Comparison of ENCODE assay signal across 20 cellular contexts in genomic region chr7:128737441-128737840, GRCh38. TPM values are rescaled to one million over a fixed set of nuclear protein-coding genes. Genes with fewer than 3 reads are reported as not detected.
DNase-seq lines count a peak whose midpoint lies in the region; ATAC-seq and TF ChIP-seq lines count a peak whose summit lies in the region.
"Had no signal": no experiment of that assay in that cellular context is flagged by ENCODE, and none has a peak within 500 bp of the region (broad histone marks: within the 10 kb centered on the region; RNA-seq: fewer than 3 reads in every experiment).

No MANE protein-coding gene starts in this region.

- no peaks in the 10 kb centered on the region for H3K9me2 ChIP-seq in OCI-LY1 (ENCODE audit: low read depth, low read length)

- ATAC-seq in psoas muscle, result no peak
- ATAC-seq in HG02763 (IDR thresholded peaks at IDR 0.05; ENCODE audit: unreplicated experiment), result no peak
- no peak for ATAC-seq in WTC11
- ATAC-seq: effector memory CD8-positive, alpha-beta T cell had no signal

- H3K27me3 Mint-ChIP-seq in WTC11 (ENCODE audit: low read depth), result peaks cover 10% of the 10 kb centered on the region
- H3K27me3 Mint-ChIP-seq: effector memory CD8-positive, alpha-beta T cell had no signal

- H3K4me1 ChIP-seq in BLaER1 (peaks cover 81% of the 10 kb centered on the region), OCI-LY1 (ENCODE audit: insufficient read depth, low read length, severe bottlenecking) (peaks cover 35% of the 10 kb centered on the region), esophagus muscularis mucosa (peaks cover 25 to 38% (median 36%) of the 10 kb centered on the region in 4 donors), psoas muscle (peaks cover 35% of the 10 kb centered on the region)

- CTCF ChIA-PET in WTC11 (lab: Charles Lee), result interaction anchor here (1.7 to 2.5 kb wide), 2 partner anchors 104 to 146 kb away, joined by 7 to 10 read pairs; no protein-coding TSS in a partner anchor

- no peaks in the 10 kb centered on the region for H3K27me3 ChIP-seq in BLaER1
- no peaks in the 10 kb centered on the region for H3K27me3 ChIP-seq in OCI-LY1 (ENCODE audit: insufficient read depth, low read length)
- H3K27me3 ChIP-seq in esophagus muscularis mucosa, result no peaks in the 10 kb centered on the region
- H3K27me3 ChIP-seq in psoas muscle (ENCODE audit: insufficient read depth in 3 of 3, low read length in 2 of 3), result peaks cover 0 to 13% (median 0%) of the 10 kb centered on the region in 3 donors
- H3K27me3 ChIP-seq: neural progenitor cell had no signal

- TF ChIP-seq CTCF in OCI-LY1 (IDR thresholded peaks at IDR 0.05; ENCODE audit: low read length), result no peak
- TF ChIP-seq CTCF in esophagus muscularis mucosa (IDR thresholded peaks at IDR 0.05), result no peak
- TF ChIP-seq CTCF in psoas muscle (IDR thresholded peaks at IDR 0.05), result no peak
- no peak for TF ChIP-seq CTCF in WTC11 (IDR thresholded peaks at IDR 0.05)

- no peak for TF ChIP-seq POLR2A in esophagus muscularis mucosa (IDR thresholded peaks at IDR 0.05; ENCODE audit: low read depth)

- H3K36me3 ChIP-seq in BLaER1, result no peaks in the 10 kb centered on the region; the same call in 1 of the 2 replicates
- H3K36me3 ChIP-seq in OCI-LY1 (ENCODE audit: insufficient read depth, low read length), result peaks cover 6% of the 10 kb centered on the region; the same call in 1 of the 2 replicates
- H3K36me3 ChIP-seq in esophagus muscularis mucosa, result no peaks in the 10 kb centered on the region
- no peaks in the 10 kb centered on the region for H3K36me3 ChIP-seq in psoas muscle (ENCODE audit: insufficient read depth in 1 of 2, low read depth in 1 of 2)
- H3K36me3 ChIP-seq: neural progenitor cell, thoracic aorta had no signal

- peaks cover 22% of the 10 kb centered on the region for H3K4me1 Mint-ChIP-seq in WTC11

- H3K27ac ChIP-seq in BLaER1, result no peak overlapping the region
- no peak overlapping the region for H3K27ac ChIP-seq in OCI-LY1 (ENCODE audit: low read depth, low read length, poor library complexity, severe bottlenecking)
- peak overlapping the region in 3 of 4 donors; percentile 91 to 99 (median 93) for H3K27ac ChIP-seq in esophagus muscularis mucosa (replicated peaks in 1 of 4)
- H3K27ac ChIP-seq in psoas muscle, result peak overlapping the region; percentile 99
- H3K27ac ChIP-seq: neural progenitor cell had no signal

- H3K9me3 ChIP-seq in BLaER1 (no peaks in the 10 kb centered on the region), OCI-LY1 (ENCODE audit: low read length) (no peaks in the 10 kb centered on the region), esophagus muscularis mucosa (no peaks in the 10 kb centered on the region), psoas muscle (no peaks in the 10 kb centered on the region)
- H3K9me3 ChIP-seq: thoracic aorta had no signal

- no peaks in the 10 kb centered on the region for H3K9me3 Mint-ChIP-seq in WTC11
- H3K9me3 Mint-ChIP-seq: effector memory CD8-positive, alpha-beta T cell; neural progenitor cell; T-helper 1 cell treated with Interleukin-12 subunit alpha and Interleukin-12 subunit beta and Interleukin-4 antibody, amounts not matched to agents 30 μg/mL and 1 μg/mL, for 36 hours had no signal

- H3K9ac ChIP-seq in BLaER1 (no peak overlapping the region), OCI-LY1 (ENCODE audit: low read length) (no peak overlapping the region)
- H3K9ac ChIP-seq: neural progenitor cell had no signal

- H3K4me3 ChIP-seq in BLaER1, result no peak overlapping the region
- no peak overlapping the region for H3K4me3 ChIP-seq in OCI-LY1 (ENCODE audit: low read depth, low read length, poor library complexity, severe bottlenecking)
- H3K4me3 ChIP-seq in esophagus muscularis mucosa, result no peak overlapping the region
- no peak overlapping the region for H3K4me3 ChIP-seq in psoas muscle
- H3K4me3 ChIP-seq: neural progenitor cell, thoracic aorta had no signal

- no peak overlapping the region for H3K4me3 Mint-ChIP-seq in WTC11

- peak overlapping the region; percentile 15; the same call in 1 of the 2 replicates for H2AFZ ChIP-seq in OCI-LY1 (ENCODE audit: low read length)

- POLR2A ChIA-PET in WTC11 (lab: Charles Lee), result no interaction called here

- intact Hi-C loops in esophagus muscularis mucosa (cut with DNase I) (loop anchor here (5.0 to 10.0 kb wide), 2 partner anchors 55 to 137 kb away; partner anchors contain the start of gene CCDC136), psoas muscle (cut with DNase I) (loop anchor here in 1 of 2 donors (5.0 kb wide), 1 partner anchor 90 kb away; no protein-coding TSS in a partner anchor)

- WGBS in esophagus muscularis mucosa, result 91% methylated on average over 4 of the region's 4 CpGs
- 85 to 96% (median 95%) methylated on average over 4 of the region's 4 CpGs for WGBS in psoas muscle, 3 donors

- H3K79me2 ChIP-seq in OCI-LY1 (ENCODE audit: insufficient read depth, low read length), result peaks cover 32% of the 10 kb centered on the region

- H4K20me1 ChIP-seq in BLaER1, result peaks cover 31% of the 10 kb centered on the region
- H4K20me1 ChIP-seq in OCI-LY1 (ENCODE audit: insufficient read depth, low read length), result no peaks in the 10 kb centered on the region

- H3K27ac Mint-ChIP-seq in WTC11, result no peak overlapping the region
- H3K27ac Mint-ChIP-seq: neural progenitor cell; T-helper 1 cell treated with Interleukin-12 subunit alpha and Interleukin-12 subunit beta and Interleukin-4 antibody, amounts not matched to agents 30 μg/mL and 1 μg/mL, for 36 hours had no signal

- no peaks in the 10 kb centered on the region for H3F3A ChIP-seq in OCI-LY1 (ENCODE audit: insufficient read depth, low read length)

- H3K4me2 ChIP-seq in BLaER1 (peak overlapping the region; percentile 90; the same call in 1 of the 2 replicates), OCI-LY1 (ENCODE audit: low read length) (no peak overlapping the region)

- DNase-seq in esophagus muscularis mucosa (ENCODE audit: extremely low spot score) (peak; percentile 24), psoas muscle (no peak), mesenteric fat pad (ENCODE audit: low spot score) (no peak), WTC11 (ENCODE audit: low spot score) (no peak)
- no peak for DNase-seq in NK-92 treated with Interleukin-12 subunit alpha and Interleukin-12 subunit beta, amount 100 ng/mL, for 24 hours (lab: John Stamatoyannopoulos, UW)
- DNase-seq: activated naive CD4-positive, alpha-beta T cell; cerebellar nuclear complex; effector memory CD8-positive, alpha-beta T cell; NCI-H1105 treated with DMSO at 0.1 percent for 48 hours; NCI-H524 treated with DMSO at 0.1 percent for 48 hours; SIG-M5; stimulated activated CD4-positive, alpha-beta T cell treated with anti-CD3 and anti-CD28 coated beads, Interleukin-15, amount 100 ng/mL, for 24 hours had no signal

- 0 out of 2 replicates have a peak, but pooled peaks cover 3% of the 10 kb centered on the region for H3K36me3 Mint-ChIP-seq in WTC11

- TF ChIP-seq EP300 in esophagus muscularis mucosa (IDR thresholded peaks at IDR 0.05), result no peak

TF ChIP-seq in WTC11, 78 proteins besides CTCF, POLR2A, EP300 and RAD21:
- TF ChIP-seq ATF6 (CRISPR knock-in tag; IDR thresholded peaks at IDR 0.05), result no peak
- TF ChIP-seq ETV6 (CRISPR knock-in tag; IDR thresholded peaks at IDR 0.05), result no peak

RNA-seq across cellular contexts. Expression of gene CALU, which starts 1.7 kb away (rescaled TPM):
- 100 to 1,000 TPM; 188 to 269 (median 199) TPM for total RNA-seq in esophagus muscularis mucosa
- 100 to 1,000 TPM in 1 of 4 donors, 10 to 100 TPM in 3; 52.0 to 236 (median 80.9) TPM for total RNA-seq in psoas muscle
- 100 to 1,000 TPM in 2 of 3 donors, 10 to 100 TPM in 1; 84.6 to 215 (median 141) TPM for polyA plus RNA-seq in psoas muscle
- 169 TPM for total RNA-seq in mesenteric fat pad
- 150 to 163 TPM (median 159 TPM) in 3 replicates for total RNA-seq in WTC11 (2021)

RNA-seq across cellular contexts. Expression of gene OPN1SW, which starts 38.2 kb away (rescaled TPM):
- total RNA-seq in esophagus muscularis mucosa (not detected), psoas muscle (not detected), mesenteric fat pad (not detected), WTC11 (2021) (not detected in 3 replicates)
- under 1 TPM in 1 of 3 donors, not detected in 2; 0.10 TPM for polyA plus RNA-seq in psoas muscle
- total RNA-seq: lung microvascular endothelial cell, renal cortical epithelial cell, thoracic aorta had no signal

RNA-seq across cellular contexts. Expression of gene CCDC136, which starts 54.3 kb away (rescaled TPM):
- total RNA-seq in esophagus muscularis mucosa (10 to 100 TPM; 20.7 to 36.5 (median 33.7) TPM), psoas muscle (10 to 100 TPM in 2 of 4 donors, 1 to 10 TPM in 2; 3.9 to 15.7 (median 11.7) TPM), mesenteric fat pad (6.8 TPM), WTC11 (2021) (47.4 to 51.0 TPM (median 49.5 TPM) in 3 replicates)
- 10 to 100 TPM; 13.4 to 24.5 (median 15.5) TPM for polyA plus RNA-seq in psoas muscle

Comparison
In these comparisons a context has a peak if more than half of its experiments do, and no peak if none do; other contexts are left out.
1. H3K27ac ChIP-seq: peak in esophagus muscularis mucosa (3 of 4) and psoas muscle (single experiment); none in BLaER1 (single experiment) and OCI-LY1 (single experiment).